ENCODE assay signal across 41 cellular contexts in the genomic region with DNA sequence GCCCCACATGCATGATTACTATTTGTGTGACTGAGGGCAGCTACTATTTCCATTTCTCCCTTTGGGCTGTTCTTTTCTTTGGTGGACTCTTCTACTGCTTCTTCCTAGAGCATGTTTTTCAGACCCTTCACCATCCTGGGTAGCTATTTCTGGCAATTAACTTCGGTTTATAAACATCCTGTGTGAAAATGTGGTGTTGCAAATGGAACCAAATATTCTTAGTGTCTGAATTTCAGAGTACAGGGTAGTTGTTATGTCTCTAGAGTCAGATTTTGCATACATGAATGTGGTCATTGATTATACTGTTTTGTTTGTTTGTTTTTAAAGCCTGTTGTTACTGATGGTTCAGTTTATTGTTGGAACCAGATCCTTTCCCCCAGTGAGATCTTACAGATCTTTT. TPM values are rescaled to one million over a fixed set of nuclear protein-coding genes. Genes with fewer than 3 reads are reported as not detected.
"Had no signal": no experiment of that assay in that cellular context is flagged by ENCODE, and none has a peak within 500 bp of the region (broad histone marks: within the 10 kb centered on the region; RNA-seq: fewer than 3 reads in every experiment).

No MANE protein-coding gene starts in this region.

- H3K9me3 ChIP-seq: heart left ventricle, ovary, right lobe of liver, thoracic aorta, upper lobe of left lung had no signal

- H3K4me3 ChIP-seq: gastroesophageal sphincter, heart left ventricle, lung, ovary, right lobe of liver, thoracic aorta, upper lobe of left lung had no signal

- H3K27ac Mint-ChIP-seq: activated T-cell treated with anti-CD3 and anti-CD28 coated beads, Interleukin-2, amount 50 U/mL, for 24 hours; activated T-helper 17 cell treated with anti-CD3 and anti-CD28 coated beads, Interleukin-2, amount 50 U/mL, for 72 hours; nephron progenitor cell; progenitor cell of endocrine pancreas; stimulated activated naive CD8-positive, alpha-beta T cell treated with anti-CD3 and anti-CD28 coated beads, Interleukin-15, Interleukin-2, amounts not matched to agents 100 ng/mL and 50 ng/mL, for 24 hours; T-helper 1 cell treated with Interleukin-12 subunit alpha and Interleukin-12 subunit beta and Interleukin-4 antibody, amounts not matched to agents 30 μg/mL and 1 μg/mL, for 36 hours had no signal

- ATAC-seq: activated CD4-positive, CD25-positive, alpha-beta regulatory T cell treated with anti-CD3 and anti-CD28 coated beads, Interleukin-2, amount 50 U/mL, for 24 hours; activated T-helper 17 cell treated with anti-CD3 and anti-CD28 coated beads, Interleukin-2, amount 50 U/mL, for 72 hours; gastroesophageal sphincter; heart left ventricle; right lobe of liver had no signal

- H3K9me3 Mint-ChIP-seq: activated T-cell treated with anti-CD3 and anti-CD28 coated beads, Interleukin-2, amount 50 U/mL, for 24 hours; activated T-helper 17 cell treated with anti-CD3 and anti-CD28 coated beads, Interleukin-2, amount 50 U/mL, for 72 hours; nephron progenitor cell; stimulated activated naive CD8-positive, alpha-beta T cell treated with anti-CD3 and anti-CD28 coated beads, Interleukin-15, Interleukin-2, amounts not matched to agents 100 ng/mL and 50 ng/mL, for 24 hours; T-helper 1 cell treated with Interleukin-12 subunit alpha and Interleukin-12 subunit beta and Interleukin-4 antibody, amounts not matched to agents 30 μg/mL and 1 μg/mL, for 36 hours had no signal

- H3K4me1 Mint-ChIP-seq: activated T-helper 17 cell treated with anti-CD3 and anti-CD28 coated beads, Interleukin-2, amount 50 U/mL, for 72 hours had no signal

- H3K27ac ChIP-seq: brain microvascular endothelial cell, gastroesophageal sphincter, heart left ventricle, ovary, right lobe of liver, thoracic aorta, upper lobe of left lung, WERI-Rb-1 had no signal

- H3K27me3 ChIP-seq: gastroesophageal sphincter, heart left ventricle, ovary, right lobe of liver, upper lobe of left lung had no signal

- H3K4me1 ChIP-seq: gastroesophageal sphincter, heart left ventricle, right lobe of liver, upper lobe of left lung had no signal

- H3K4me3 Mint-ChIP-seq: activated T-cell treated with anti-CD3 and anti-CD28 coated beads, Interleukin-2, amount 50 U/mL, for 24 hours; activated T-helper 17 cell treated with anti-CD3 and anti-CD28 coated beads, Interleukin-2, amount 50 U/mL, for 72 hours; nephron progenitor cell; stimulated activated naive CD8-positive, alpha-beta T cell treated with anti-CD3 and anti-CD28 coated beads, Interleukin-15, Interleukin-2, amounts not matched to agents 100 ng/mL and 50 ng/mL, for 24 hours; T-helper 1 cell treated with Interleukin-12 subunit alpha and Interleukin-12 subunit beta and Interleukin-4 antibody, amounts not matched to agents 30 μg/mL and 1 μg/mL, for 36 hours had no signal

- FAIRE-seq: astrocyte, endothelial cell of umbilical vein had no signal

- DNase-seq: activated CD4-positive, alpha-beta T cell treated with anti-CD3 and anti-CD28 coated beads for 48 hours; activated CD4-positive, alpha-beta T cell treated with anti-CD3 and anti-CD28 coated beads, Interleukin-2, amount 50 U/mL, for 48 hours; activated CD8-positive, alpha-beta memory T cell treated with anti-CD3 and anti-CD28 coated beads for 24 hours; activated CD8-positive, alpha-beta memory T cell treated with anti-CD3 and anti-CD28 coated beads, Interleukin-2, amount 50 U/mL, for 48 hours; activated gamma-delta T cell treated with Interleukin-2 at 50 U/mL for 16 hours; activated naive CD4-positive, alpha-beta T cell treated with anti-CD3 and anti-CD28 coated beads, Interleukin-2, amount 50 U/mL, for 16 hours; activated T-cell treated with anti-CD3 and anti-CD28 coated beads, Interleukin-2, amount 50 U/mL, for 24 hours; amniotic stem cell; brain microvascular endothelial cell; cortex of kidney; heart left ventricle; hypothalamus; mesendoderm; nephron progenitor cell; ovary; right lobe of liver; stimulated activated CD4-positive, alpha-beta T cell treated with anti-CD3 and anti-CD28 coated beads, Interleukin-12 subunit alpha, Interleukin-12 subunit beta, amount 100 ng/mL, for 4 hours; stimulated activated CD4-positive, alpha-beta T cell treated with anti-CD3 and anti-CD28 coated beads, Interleukin-4, amount 100 ng/mL, for 1 hour; T1000; upper lobe of left lung; WERI-Rb-1 had no signal

- H3K36me3 ChIP-seq: brain microvascular endothelial cell, gastroesophageal sphincter, heart left ventricle, ovary, right lobe of liver, thoracic aorta, upper lobe of left lung, WERI-Rb-1 had no signal

RNA-seq across cellular contexts. Expression of gene PROKR2, which starts 49.7 kb away (rescaled TPM):
- total RNA-seq: activated T-helper 17 cell treated with anti-CD3 and anti-CD28 coated beads, Interleukin-2, amount 50 U/mL, for 72 hours; astrocyte; cardiac septum; chondrocyte; endothelial cell of umbilical vein; fibroblast of lung; fibroblast of villous mesenchyme; gastroesophageal sphincter; heart left ventricle; kidney epithelial cell; lung; mononuclear cell; ovary; progenitor cell of endocrine pancreas; renal cortical epithelial cell; right lobe of liver; skeletal muscle tissue; subcutaneous adipose tissue; thoracic aorta; upper lobe of left lung had no signal
- polyA plus RNA-seq: endothelial cell of umbilical vein, esophagus, fibroblast of lung, heart left ventricle, lung, ovary had no signal
